22 cellular contexts compared by ENCODE assay signal in genomic region chr9:100019541-100019940, GRCh38.
"Had no signal": no experiment of that assay in that cellular context is flagged by ENCODE, and none has a peak within 500 bp of the region (broad histone marks: within the 10 kb centered on the region; RNA-seq: fewer than 3 reads in every experiment).

No MANE protein-coding gene starts in this region.

- H3K4me3 Mint-ChIP-seq: activated B cell treated with CpG ODN at 0.5 μM for 24 hours; activated CD4-positive, alpha-beta T cell treated with anti-CD3 and anti-CD28 coated beads, Interleukin-2, amount 10 ng/mL, durations not matched to agents 24 days and 14 days; brain; T-helper 1 cell treated with Interleukin-12 subunit alpha and Interleukin-12 subunit beta and Interleukin-4 antibody, amounts not matched to agents 30 μg/mL and 1 μg/mL, for 36 hours had no signal

- H3K27ac Mint-ChIP-seq: activated B cell treated with CpG ODN at 0.5 μM for 24 hours; activated CD4-positive, alpha-beta T cell treated with anti-CD3 and anti-CD28 coated beads, Interleukin-2, amount 10 ng/mL, durations not matched to agents 24 days and 14 days; brain; T-helper 1 cell treated with Interleukin-12 subunit alpha and Interleukin-12 subunit beta and Interleukin-4 antibody, amounts not matched to agents 30 μg/mL and 1 μg/mL, for 36 hours had no signal

- H3K4me1 Mint-ChIP-seq: activated B cell treated with CpG ODN at 0.5 μM for 24 hours; activated CD4-positive, alpha-beta T cell treated with anti-CD3 and anti-CD28 coated beads, Interleukin-2, amount 10 ng/mL, durations not matched to agents 24 days and 14 days; brain had no signal

- DNase-seq: activated B cell treated with CpG ODN at 0.5 μM for 24 hours; activated CD4-positive, alpha-beta T cell treated with anti-CD3 and anti-CD28 coated beads for 1 hour; activated CD4-positive, alpha-beta T cell treated with anti-CD3 and anti-CD28 coated beads, Interleukin-2, amount 10 ng/mL, durations not matched to agents 24 days and 14 days; activated CD4-positive, alpha-beta T cell treated with anti-CD3 and anti-CD28 coated beads, Interleukin-2, amount 50 U/mL, for 48 hours; activated CD8-positive, alpha-beta memory T cell treated with anti-CD3 and anti-CD28 coated beads for 24 hours; activated naive CD4-positive, alpha-beta T cell treated with anti-CD3 and anti-CD28 coated beads, Interleukin-2, amount 50 U/mL, for 16 hours; activated T-cell treated with anti-CD3 and anti-CD28 coated beads, Interleukin-2, amount 50 U/mL, for 48 hours; amniotic stem cell; Kasumi-1; KBM-7; NCI-H1105 treated with DMSO at 0.1 percent for 48 hours; NCI-H1436 treated with DMSO at 0.1 percent for 48 hours; NCI-H187 treated with DMSO at 0.1 percent for 48 hours; NCI-H2081 treated with DMSO at 0.1 percent for 48 hours; NCI-H446; NCI-H524; PC-3; SHP77; T-helper 9 cell had no signal

- H3K9me3 Mint-ChIP-seq: activated B cell treated with CpG ODN at 0.5 μM for 24 hours; activated CD4-positive, alpha-beta T cell treated with anti-CD3 and anti-CD28 coated beads, Interleukin-2, amount 10 ng/mL, durations not matched to agents 24 days and 14 days; T-helper 1 cell treated with Interleukin-12 subunit alpha and Interleukin-12 subunit beta and Interleukin-4 antibody, amounts not matched to agents 30 μg/mL and 1 μg/mL, for 36 hours had no signal

- H3K27me3 Mint-ChIP-seq: activated B cell treated with CpG ODN at 0.5 μM for 24 hours; activated CD4-positive, alpha-beta T cell treated with anti-CD3 and anti-CD28 coated beads, Interleukin-2, amount 10 ng/mL, durations not matched to agents 24 days and 14 days; brain had no signal

- ATAC-seq: PC-3 had no signal

- FAIRE-seq: astrocyte had no signal
